In genomic region chr6:17320266-17320665, GRCh38 we compare ENCODE assay signal across 12 cellular contexts. TPM values are rescaled to one million over a fixed set of nuclear protein-coding genes. Genes with fewer than 3 reads are reported as not detected.
"Had no signal": no experiment of that assay in that cellular context is flagged by ENCODE, and none has a peak within 500 bp of the region (broad histone marks: within the 10 kb centered on the region; RNA-seq: fewer than 3 reads in every experiment).

No MANE protein-coding gene starts in this region.

RNA-seq across cellular contexts. Expression of gene RBM24, which starts 39.1 kb away (rescaled TPM):
- total RNA-seq: activated B cell treated with CpG ODN at 0.5 μM for 24 hours; activated CD4-positive, alpha-beta memory T cell treated with anti-CD3 and anti-CD28 coated beads for 36 hours; activated CD4-positive, alpha-beta memory T cell treated with anti-CD3 and anti-CD28 coated beads, Interleukin-2, amount 10 ng/mL, durations not matched to agents 7 days and 5 days; activated CD4-positive, alpha-beta T cell treated with anti-CD3 and anti-CD28 coated beads for 36 hours; activated CD4-positive, alpha-beta T cell treated with anti-CD3 and anti-CD28 coated beads, Interleukin-2, amount 10 ng/mL, durations not matched to agents 24 days and 14 days; activated CD4-positive, alpha-beta T cell treated with anti-CD3 and anti-CD28 coated beads, Interleukin-2, amount 10 ng/mL, durations not matched to agents 7 days and 5 days; activated CD8-positive, alpha-beta memory T cell treated with anti-CD3 and anti-CD28 coated beads for 36 hours; activated CD8-positive, alpha-beta memory T cell treated with anti-CD3 and anti-CD28 coated beads, Interleukin-2, amount 10 ng/mL, durations not matched to agents 7 days and 5 days; activated CD8-positive, alpha-beta T cell treated with anti-CD3 and anti-CD28 coated beads for 36 hours; activated CD8-positive, alpha-beta T cell treated with anti-CD3 and anti-CD28 coated beads, Interleukin-2, amount 10 ng/mL, durations not matched to agents 7 days and 5 days; T-helper 1 cell treated with Interleukin-12 subunit alpha and Interleukin-12 subunit beta and Interleukin-4 antibody, amounts not matched to agents 30 ng/mL and 1 ng/mL, for 36 hours; T-helper 2 cell treated with Interferon-gamma antibody and Interleukin-4, amounts not matched to agents 100 ng/mL and 5 ng/mL, for 36 hours had no signal
